In the genomic region with DNA sequence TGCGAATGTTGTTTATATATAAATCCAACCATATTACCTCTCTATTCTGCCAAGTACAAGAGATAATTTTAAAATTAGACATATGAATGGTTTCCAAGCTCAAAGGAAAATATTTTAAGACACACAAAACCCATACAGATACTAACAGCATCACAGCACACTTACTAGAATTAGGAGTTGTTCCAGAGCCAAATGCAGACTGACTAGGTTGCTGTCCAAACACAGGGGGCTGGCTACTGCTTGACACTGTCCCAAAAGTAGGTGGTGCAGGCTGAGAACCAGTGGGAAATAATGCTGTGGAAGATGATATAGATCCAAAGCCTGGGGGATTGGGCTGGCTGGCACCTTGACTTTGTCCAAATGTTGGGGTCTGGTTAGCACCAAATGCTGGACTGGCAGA, we compare ENCODE assay signal across 21 cellular contexts. TPM values are rescaled to one million over a fixed set of nuclear protein-coding genes. Genes with fewer than 3 reads are reported as not detected.
A peak's percentile ranks its signal among the peaks of the same experiment; 100 is the strongest.
DNase-seq lines count a peak whose midpoint lies in the region; ATAC-seq, FAIRE-seq and TF ChIP-seq lines count a peak whose summit lies in the region.
"Had no signal": no experiment of that assay in that cellular context is flagged by ENCODE, and none has a peak within 500 bp of the region (broad histone marks: within the 10 kb centered on the region; RNA-seq: fewer than 3 reads in every experiment).

No MANE protein-coding gene starts in this region.

- H3K27me3 Mint-ChIP-seq in activated T-cell treated with anti-CD3 and anti-CD28 coated beads, Interleukin-2, amount 50 U/mL, for 24 hours, result no peaks in the 10 kb centered on the region
- no peaks in the 10 kb centered on the region for H3K27me3 Mint-ChIP-seq in naive thymus-derived CD4-positive, alpha-beta T cell

- H3K27ac Mint-ChIP-seq in activated T-cell treated with anti-CD3 and anti-CD28 coated beads, Interleukin-2, amount 50 U/mL, for 24 hours, result peak overlapping the region; percentile 59
- peak overlapping the region in 5 of 9 donors; percentile 6 to 57 (median 38) for H3K27ac Mint-ChIP-seq in naive thymus-derived CD4-positive, alpha-beta T cell

- TF ChIP-seq POLR2A in H54 (IDR thresholded peaks at IDR 0.05; ENCODE audit: low read depth, low read length), result no peak
- TF ChIP-seq POLR2A in heart left ventricle (IDR thresholded peaks at IDR 0.05), result no peak

- CTCF ChIA-PET in naive thymus-derived CD4-positive, alpha-beta T cell (lab: Charles Lee), result interaction anchor here (1.5 kb wide), 1 partner anchor 40 kb away, joined by 3 read pairs; no protein-coding TSS in a partner anchor

- H3K4me1 ChIP-seq in heart left ventricle, result peaks cover 0 to 41% (median 10%) of the 10 kb centered on the region in 12 donors
- no peaks in the 10 kb centered on the region for H3K4me1 ChIP-seq in naive thymus-derived CD4-positive, alpha-beta T cell (ENCODE audit: control insufficient read depth in 2 of 2, insufficient read depth in 2 of 2, low read length in 2 of 2)

- peak; percentile 33 for FAIRE-seq in H54 (lab: Jason Lieb, UNC)
- FAIRE-seq: RCC 7860 had no signal

- H3K4me1 Mint-ChIP-seq in activated T-cell treated with anti-CD3 and anti-CD28 coated beads, Interleukin-2, amount 50 U/mL, for 24 hours (ENCODE audit: low read depth), result peaks cover 31% of the 10 kb centered on the region
- H3K4me1 Mint-ChIP-seq in naive thymus-derived CD4-positive, alpha-beta T cell, result peaks cover 9 to 36% (median 25%) of the 10 kb centered on the region in 7 donors

- H3K4me3 ChIP-seq in heart left ventricle, result no peak overlapping the region
- H3K4me3 ChIP-seq in naive thymus-derived CD4-positive, alpha-beta T cell (ENCODE audit: low read length), result no peak overlapping the region
- H3K4me3 ChIP-seq: MG63 had no signal

- H3K27me3 ChIP-seq in heart left ventricle, result no peaks in the 10 kb centered on the region
- no peaks in the 10 kb centered on the region for H3K27me3 ChIP-seq in naive thymus-derived CD4-positive, alpha-beta T cell (ENCODE audit: control insufficient read depth in 2 of 2, insufficient read depth in 2 of 2, low read length in 2 of 2)
- H3K27me3 ChIP-seq: MG63 had no signal

- no peaks in the 10 kb centered on the region for H3K9me3 Mint-ChIP-seq in activated T-cell treated with anti-CD3 and anti-CD28 coated beads, Interleukin-2, amount 50 U/mL, for 24 hours
- no peaks in the 10 kb centered on the region for H3K9me3 Mint-ChIP-seq in naive thymus-derived CD4-positive, alpha-beta T cell

- no peak for TF ChIP-seq CTCF in heart left ventricle (IDR thresholded peaks at IDR 0.05)

- 47 to 72% (median 62%) methylated on average over 1 of the region's 1 CpG for WGBS in heart left ventricle, 4 donors

- no peak overlapping the region for H3K4me3 Mint-ChIP-seq in activated T-cell treated with anti-CD3 and anti-CD28 coated beads, Interleukin-2, amount 50 U/mL, for 24 hours
- no peak overlapping the region for H3K4me3 Mint-ChIP-seq in naive thymus-derived CD4-positive, alpha-beta T cell

- intact Hi-C loops in heart left ventricle (cut with DNase I), result no loop called here
- intact Hi-C loops in naive thymus-derived CD4-positive, alpha-beta T cell (cut with micrococcal nuclease), result loop anchor here in 1 of 2 donors (2.0 kb wide), 1 partner anchor 14 kb away; no protein-coding TSS in a partner anchor

- H3K27ac ChIP-seq in heart left ventricle, result peak overlapping the region in 5 of 12 donors; percentile 9 to 59 (median 12)
- no peak overlapping the region for H3K27ac ChIP-seq in naive thymus-derived CD4-positive, alpha-beta T cell (ENCODE audit: low read depth, low read length)
- H3K27ac ChIP-seq: C4-2B had no signal

- H3K36me3 ChIP-seq in heart left ventricle, result peaks cover 0 to 94% (median 81%) of the 10 kb centered on the region in 9 donors
- peaks cover 5 to 51% (median 19%) of the 10 kb centered on the region in 3 experiments for H3K36me3 ChIP-seq in naive thymus-derived CD4-positive, alpha-beta T cell (ENCODE audit: control insufficient read depth in 2 of 3, insufficient read depth in 3 of 3, low read length in 3 of 3)

- H3K9me3 ChIP-seq in heart left ventricle, result no peaks in the 10 kb centered on the region
- H3K9me3 ChIP-seq in naive thymus-derived CD4-positive, alpha-beta T cell (ENCODE audit: control insufficient read depth in 2 of 3, low read length in 3 of 3), result no peaks in the 10 kb centered on the region
- H3K9me3 ChIP-seq: MG63 had no signal

- H3K36me3 Mint-ChIP-seq in activated T-cell treated with anti-CD3 and anti-CD28 coated beads, Interleukin-2, amount 50 U/mL, for 24 hours (ENCODE audit: low read depth), result peaks cover 92% of the 10 kb centered on the region
- peaks cover 13 to 50% (median 26%) of the 10 kb centered on the region in 5 donors for H3K36me3 Mint-ChIP-seq in naive thymus-derived CD4-positive, alpha-beta T cell

- no peak for DNase-seq in activated T-cell treated with anti-CD3 and anti-CD28 coated beads, Interleukin-2, amount 50 U/mL, for 24 hours
- DNase-seq in activated T-cell treated with anti-CD3 and anti-CD28 coated beads, Interleukin-2, amount 50 U/mL, for 48 hours, result no peak
- DNase-seq in H54 (ENCODE audit: insufficient read length, low spot score) (no peak), heart left ventricle (no peak), epidermal melanocyte (ENCODE audit: insufficient read length, low spot score) (no peak), GM19238 (ENCODE audit: insufficient read length, low spot score) (no peak), NCI-H82 (lab: John Stamatoyannopoulos, UW) (no peak)
- no peak for DNase-seq in naive thymus-derived CD4-positive, alpha-beta T cell
- DNase-seq: 8988T, AML-193, DMS79, H7, MG63, NCI-H1417, NCI-H1694 treated with DMSO at 0.1 percent for 48 hours, NCI-H2081 treated with DMSO at 0.1 percent for 48 hours, NCI-H2171 treated with DMSO at 0.1 percent for 48 hours, NCI-H524 treated with DMSO at 0.1 percent for 48 hours, OCI-M1 had no signal

- ATAC-seq in heart left ventricle, result peak; percentile 74 to 88 (median 80)
- no peak for ATAC-seq in naive thymus-derived CD4-positive, alpha-beta T cell

- POLR2A ChIA-PET in naive thymus-derived CD4-positive, alpha-beta T cell (lab: Charles Lee), result no interaction called here

RNA-seq across cellular contexts. Expression of a gene that starts 24.3 kb away (rescaled TPM):
- 10 to 100 TPM; 14.9 to 24.5 (median 17.5) TPM for total RNA-seq in heart left ventricle
- 10 to 100 TPM in 1 of 2 donors, 1 to 10 TPM in 1; 9.1 to 14.9 TPM for polyA plus RNA-seq in heart left ventricle
- total RNA-seq in naive thymus-derived CD4-positive, alpha-beta T cell, result 10 to 100 TPM in 4 of 5 experiments, 1 to 10 TPM in 1; 8.0 to 26.1 (median 21.1) TPM
- 1 to 10 TPM; 5.9 to 6.0 TPM for polyA plus RNA-seq in naive thymus-derived CD4-positive, alpha-beta T cell
